8 cellular contexts compared by ENCODE assay signal in genomic region chr7:115477193-115477651, GRCh38.
A peak's percentile ranks its signal among the peaks of the same experiment; 100 is the strongest.
DNase-seq lines count a peak whose midpoint lies in the region; ATAC-seq and TF ChIP-seq lines count a peak whose summit lies in the region.

No MANE protein-coding gene starts in this region.

- no peak for TF ChIP-seq POLR2A in Peyer's patch (IDR thresholded peaks at IDR 0.05)

- no peaks in the 10 kb centered on the region for H3K9me2 ChIP-seq in neural cell (ENCODE audit: insufficient read depth, low read length)

- ATAC-seq in activated CD4-positive, CD25-positive, alpha-beta regulatory T cell treated with anti-CD3 and anti-CD28 coated beads, Interleukin-2, amount 50 U/mL, for 24 hours = no peak

- H3K9me3 ChIP-seq in Peyer's patch (no peaks in the 10 kb centered on the region), neural cell (ENCODE audit: low read length) (no peaks in the 10 kb centered on the region)

- TF ChIP-seq RAD21 in neural cell (conservative IDR thresholded peaks at IDR 0.05) = no peak

- no peak overlapping the region for H3K9ac ChIP-seq in neural cell (ENCODE audit: low read length)

- H3K27me3 ChIP-seq in Peyer's patch = no peaks in the 10 kb centered on the region
- peaks cover 12% of the 10 kb centered on the region for H3K27me3 ChIP-seq in neural cell (ENCODE audit: insufficient read depth, low read depth, low read length)

- H2AFZ ChIP-seq in neural cell (ENCODE audit: low read depth, low read length) = no peak overlapping the region

- peak; percentile 20 for DNase-seq in CD1c-positive myeloid dendritic cell (ENCODE audit: extremely low spot score)
- peak in 2 of 3 donors; percentile 47 to 55 for DNase-seq in Peyer's patch
- peak; percentile 7 for DNase-seq in fibroblast of mammary gland (ENCODE audit: low read depth)
- no peak for DNase-seq in cerebellar cortex (ENCODE audit: low spot score)
- DNase-seq in SIG-M5 treated with dmso at 0.1 percent for 504 hours (lab: John Stamatoyannopoulos, UW; ENCODE audit: unreplicated experiment) = no peak
- no peak for DNase-seq in activated effector memory CD4-positive, alpha-beta T cell treated with Interleukin-2 at 50 U/mL for 16 hours

- H3K4me2 ChIP-seq in neural cell (ENCODE audit: low read length) = no peak overlapping the region

- no peaks in the 10 kb centered on the region for H3K4me1 ChIP-seq in Peyer's patch

- H4K20me1 ChIP-seq in neural cell (ENCODE audit: insufficient read depth) = no peaks in the 10 kb centered on the region

- H3K79me2 ChIP-seq in neural cell (replicated peaks; ENCODE audit: insufficient read depth, low read length) = no peaks in the 10 kb centered on the region

- H3K27ac ChIP-seq in Peyer's patch (no peak overlapping the region), neural cell (ENCODE audit: low read length) (no peak overlapping the region)

- H3K4me3 ChIP-seq in Peyer's patch (peak overlapping the region; percentile 7 to 62 (median 40)), fibroblast of mammary gland (ENCODE audit: control insufficient read depth, low read depth, low read length) (peak overlapping the region; percentile 34), neural cell (ENCODE audit: low read length) (peak overlapping the region; percentile 9)

- H3F3A ChIP-seq in neural cell (ENCODE audit: insufficient read depth, low read length, poor library complexity, severe bottlenecking) = peaks cover 3% of the 10 kb centered on the region

- TF ChIP-seq CTCF in Peyer's patch (IDR thresholded peaks at IDR 0.05) (no peak), fibroblast of mammary gland (conservative IDR thresholded peaks at IDR 0.05; ENCODE audit: control insufficient read depth, insufficient read depth, low read depth, low read length) (no peak), neural cell (IDR thresholded peaks at IDR 0.05; ENCODE audit: poor library complexity, severe bottlenecking) (no peak)

- no peaks in the 10 kb centered on the region for H3K36me3 ChIP-seq in Peyer's patch
- H3K36me3 ChIP-seq in neural cell (ENCODE audit: insufficient read depth, low read length) = no peaks in the 10 kb centered on the region

- TF ChIP-seq EP300 in neural cell (conservative IDR thresholded peaks at IDR 0.05; ENCODE audit: poor library complexity, severe bottlenecking) = no peak

TF ChIP-seq in neural cell, 6 proteins besides CTCF, POLR2A, EP300 and RAD21:
- no peak for TF ChIP-seq POLR2AphosphoS5 (IDR thresholded peaks at IDR 0.05)
- no peak for TF ChIP-seq MXI1 (conservative IDR thresholded peaks at IDR 0.05; ENCODE audit: poor library complexity, severe bottlenecking)
- no peak for TF ChIP-seq REST (IDR thresholded peaks at IDR 0.05; ENCODE audit: borderline replicate concordance)
- TF ChIP-seq SMC3 (conservative IDR thresholded peaks at IDR 0.05; ENCODE audit: poor library complexity) = no peak
- no peak for TF ChIP-seq EZH2 (IDR thresholded peaks at IDR 0.05; ENCODE audit: borderline replicate concordance, insufficient read depth, low read length, poor library complexity, severe bottlenecking)
- no peak for TF ChIP-seq TAF1 (IDR thresholded peaks at IDR 0.05; ENCODE audit: low read depth)

Comparison
In these comparisons a context has a peak if more than half of its experiments do, and no peak if none do; other contexts are left out.
1. DNase-seq: peak in CD1c-positive myeloid dendritic cell (single experiment), Peyer's patch (2 of 3) and fibroblast of mammary gland (single experiment); none in cerebellar cortex (single experiment), SIG-M5 treated with dmso at 0.1 percent for 504 hours (single experiment) and activated effector memory CD4-positive, alpha-beta T cell treated with Interleukin-2 at 50 U/mL for 16 hours (single experiment).
2. Peak in every context shown above with its lines, with median percentiles within 50 percentile points of each other: H3K4me3 ChIP-seq.